ENCODE assay signal across 9 cellular contexts in genomic region chr2:28325567-28326468, GRCh38.
A peak's percentile ranks its signal among the peaks of the same experiment; 100 is the strongest.
DNase-seq lines count a peak whose midpoint lies in the region; ATAC-seq and TF ChIP-seq lines count a peak whose summit lies in the region.
"Had no signal": no experiment of that assay in that cellular context is flagged by ENCODE, and none has a peak within 500 bp of the region (broad histone marks: within the 10 kb centered on the region; RNA-seq: fewer than 3 reads in every experiment).

No MANE protein-coding gene starts in this region.

- WGBS in ovary, 3 donors = 87 to 90% (median 89%) methylated on average over 10 of the region's 10 CpGs

- H3K9me2 ChIP-seq in HCT116 (ENCODE audit: insufficient read depth) = no peaks in the 10 kb centered on the region

- POLR2A ChIA-PET in GM10248 (lab: Yijun Ruan, JAX) = no interaction called here
- POLR2A ChIA-PET in HCT116 (lab: Charles Lee) = interaction anchor here (0.7 kb wide), 1 partner anchor 50 kb away, joined by 3 read pairs; no protein-coding TSS in a partner anchor
- POLR2A ChIA-PET in RWPE1 (lab: Yijun Ruan, JAX; ENCODE audit: low non-redundant PET) = no interaction called here
- POLR2A ChIA-PET in naive thymus-derived CD8-positive, alpha-beta T cell (lab: Charles Lee) = no interaction called here

- peaks cover 0 to 8% (median 0%) of the 10 kb centered on the region in 3 donors for H3K36me3 Mint-ChIP-seq in naive thymus-derived CD8-positive, alpha-beta T cell

- no peak overlapping the region for H2AFZ ChIP-seq in HCT116 (ENCODE audit: low read depth, low read length, poor library complexity, severe bottlenecking)

- H3K27ac ChIP-seq in HCT116 (ENCODE audit: low read depth, low read length) = peak overlapping the region; percentile 73
- peak overlapping the region; percentile 9; the same call in 1 of the 2 replicates for H3K27ac ChIP-seq in RWPE1
- H3K27ac ChIP-seq in ovary = peak overlapping the region in 1 of 2 donors; percentile 77
- H3K27ac ChIP-seq: VCaP had no signal

- ATAC-seq in HCT116 (peak; percentile 94), HG03135 (IDR thresholded peaks at IDR 0.05; ENCODE audit: unreplicated experiment) (no peak), HG02973 (IDR thresholded peaks at IDR 0.05; ENCODE audit: unreplicated experiment) (no peak)
- no peak for ATAC-seq in naive thymus-derived CD8-positive, alpha-beta T cell

- H4K20me1 ChIP-seq in HCT116 (ENCODE audit: insufficient read depth) = no peaks in the 10 kb centered on the region

- TF ChIP-seq CTCF in GM10248 (IDR thresholded peaks at IDR 0.05; ENCODE audit: control extremely low read depth, extremely low read depth, low read depth, missing control alignments) = no peak
- TF ChIP-seq CTCF in HCT116 (IDR thresholded peaks at IDR 0.05 in 2 of 3, conservative IDR thresholded peaks at IDR 0.05 in 1 of 3; ENCODE audit: borderline replicate concordance in 1 of 3, insufficient read depth in 1 of 3, low read depth in 2 of 3, low read length in 2 of 3) = no peak
- TF ChIP-seq CTCF in RWPE1 (conservative IDR thresholded peaks at IDR 0.05; ENCODE audit: low read depth) = no peak
- no peak for TF ChIP-seq CTCF in ovary (IDR thresholded peaks at IDR 0.05)

- DNase-seq in GM10248 (ENCODE audit: extremely low spot score) (peak; percentile 60), HCT116 (ENCODE audit: low read depth, low spot score) (peak; percentile 65), RWPE1 (ENCODE audit: low spot score) (no peak), kidney tubule cell (ENCODE audit: low spot score) (peak; percentile 97), ovary (no peak)
- DNase-seq in naive thymus-derived CD8-positive, alpha-beta T cell = no peak

- peak overlapping the region; percentile 51 for H3K9ac ChIP-seq in HCT116 (ENCODE audit: low read length)

- BruUV-seq in HCT116 (replicated peaks; lab: Mats Ljungman, UMichigan) = no TSS peak

- H3K4me2 ChIP-seq in HCT116 (ENCODE audit: low read length) = peak overlapping the region; percentile 74

- H3K9me3 Mint-ChIP-seq in naive thymus-derived CD8-positive, alpha-beta T cell = no peaks in the 10 kb centered on the region

- H3K27ac Mint-ChIP-seq in naive thymus-derived CD8-positive, alpha-beta T cell = peak overlapping the region in 2 of 10 donors; percentile 33 to 43

- TF ChIP-seq POLR2A in HCT116 (IDR thresholded peaks at IDR 0.05; ENCODE audit: borderline replicate concordance, extremely low read depth, insufficient read depth, insufficient read length) (no peak), ovary (IDR thresholded peaks at IDR 0.05) (no peak)

- H3K27me3 ChIP-seq in HCT116 (ENCODE audit: insufficient read depth, low read length) = no peaks in the 10 kb centered on the region
- no peaks in the 10 kb centered on the region for H3K27me3 ChIP-seq in ovary

- H3K4me3 ChIP-seq in HCT116 (replicated peaks in 1 of 2; ENCODE audit: low read depth in 1 of 2, low read length in 2 of 2) = peak overlapping the region in 1 of 2 experiments; percentile 25; a peak in 1 of 4 replicates
- H3K4me3 ChIP-seq in ovary = no peak overlapping the region

- H3K9me3 ChIP-seq in HCT116 (ENCODE audit: control insufficient read depth in 1 of 2, insufficient read depth in 1 of 2, low read depth in 1 of 2, low read length in 2 of 2) = no peaks in the 10 kb centered on the region
- no peaks in the 10 kb centered on the region for H3K9me3 ChIP-seq in ovary

- RAD21 ChIA-PET in HCT116 (lab: Charles Lee; ENCODE audit: low non-redundant PET in 1 of 2, low total read pairs in 2 of 2, uncharacterized antibody in 2 of 2, unreplicated experiment in 2 of 2) = interaction anchor here (0.8 to 1.0 kb wide), 2 partner anchors 37 to 50 kb away, joined by 3 read pairs; no protein-coding TSS in a partner anchor

- CTCF ChIA-PET in GM10248 (lab: Yijun Ruan, JAX) = interaction anchor here (0.8 to 1.5 kb wide), 5 partner anchors 9 to 75 kb away, joined by 3 to 5 read pairs (median 3); no protein-coding TSS in a partner anchor
- CTCF ChIA-PET in HCT116 (lab: Charles Lee) = interaction anchor here (1.1 kb wide), 1 partner anchor 12 kb away, joined by 3 read pairs; no protein-coding TSS in a partner anchor
- CTCF ChIA-PET in RWPE1 (lab: Yijun Ruan, JAX) = interaction anchor here (0.8 kb wide), 1 partner anchor 12 kb away, joined by 4 read pairs; no protein-coding TSS in a partner anchor

- H3K4me1 Mint-ChIP-seq in naive thymus-derived CD8-positive, alpha-beta T cell = peaks cover 0 to 4% (median 2%) of the 10 kb centered on the region in 4 donors

- no peak overlapping the region for H3K4me3 Mint-ChIP-seq in naive thymus-derived CD8-positive, alpha-beta T cell

- H3K27me3 Mint-ChIP-seq in naive thymus-derived CD8-positive, alpha-beta T cell = no peaks in the 10 kb centered on the region

- H3K4me1 ChIP-seq in HCT116 (ENCODE audit: control insufficient read depth in 1 of 2, insufficient read depth in 2 of 2, low read length in 2 of 2) (peaks cover 29 to 44% of the 10 kb centered on the region in 2 experiments), ovary (ENCODE audit: insufficient read depth) (peaks cover 36% of the 10 kb centered on the region)

- no peaks in the 10 kb centered on the region for H3K79me2 ChIP-seq in HCT116 (ENCODE audit: insufficient read depth, low read length)

- peak; percentile 34; the same call in 1 of the 2 replicates for TF ChIP-seq RAD21 in HCT116 (IDR thresholded peaks at IDR 0.05; ENCODE audit: low read depth)

- no peaks in the 10 kb centered on the region for H3K36me3 ChIP-seq in HCT116 (ENCODE audit: control insufficient read depth in 1 of 2, insufficient read depth in 2 of 2, low read length in 2 of 2)
- no peaks in the 10 kb centered on the region for H3K36me3 ChIP-seq in ovary

- intact Hi-C loops in HCT116 (cut with micrococcal nuclease) = no loop called here
- intact Hi-C loops in ovary (cut with DNase I) = no loop called here

- TF ChIP-seq EP300 in ovary (IDR thresholded peaks at IDR 0.05) = no peak

TF ChIP-seq in HCT116, 20 proteins besides CTCF, POLR2A, EP300 and RAD21:
- TF ChIP-seq POLR2AphosphoS5 (IDR thresholded peaks at IDR 0.05; ENCODE audit: low read depth, low read length) (peak; percentile 31; the same call in 1 of the 2 replicates), EGR1 (IDR thresholded peaks at IDR 0.05; ENCODE audit: low read depth) (no peak), ATF3 (IDR thresholded peaks at IDR 0.05) (no peak), CBX3 (IDR thresholded peaks at IDR 0.05; ENCODE audit: low read depth) (peak; percentile 87), MAX (IDR thresholded peaks at IDR 0.05) (peak; percentile 99), ZNF274 (IDR thresholded peaks at IDR 0.05; ENCODE audit: low read depth, low read length) (no peak), YY1 (IDR thresholded peaks at IDR 0.05; ENCODE audit: extremely low read depth, insufficient replicate concordance, low read depth, low read length) (peak; percentile 22), FOSL1 (IDR thresholded peaks at IDR 0.05; ENCODE audit: low read depth) (peak; percentile 86), SP1 (IDR thresholded peaks at IDR 0.05; ENCODE audit: low read depth) (peak; percentile 74), JUND (IDR thresholded peaks at IDR 0.05) (peak; percentile 83), TCF7L2 (IDR thresholded peaks at IDR 0.05; ENCODE audit: borderline replicate concordance, extremely low read depth, insufficient read depth, insufficient read length) (peak; percentile 61), ZBTB33 (IDR thresholded peaks at IDR 0.05; ENCODE audit: extremely low read depth, insufficient replicate concordance, low read length) (no peak), SIN3A (IDR thresholded peaks at IDR 0.05; ENCODE audit: low read depth) (no peak), ZFX (IDR thresholded peaks at IDR 0.05) (no peak)

Comparison
In these comparisons a context has a peak if more than half of its experiments do, and no peak if none do; other contexts are left out.
1. DNase-seq: peak in GM10248 (single experiment), HCT116 (single experiment) and kidney tubule cell (single experiment); none in RWPE1 (single experiment), ovary (0 of 5) and naive thymus-derived CD8-positive, alpha-beta T cell (0 of 10).